In genomic region chr10:78041170-78042057, GRCh38 we compare ENCODE assay signal across 13 cellular contexts. TPM values are rescaled to one million over a fixed set of nuclear protein-coding genes. Genes with fewer than 3 reads are reported as not detected.
DNase-seq lines count a peak whose midpoint lies in the region; ATAC-seq and TF ChIP-seq lines count a peak whose summit lies in the region.
"Had no signal": no experiment of that assay in that cellular context is flagged by ENCODE, and none has a peak within 500 bp of the region (broad histone marks: within the 10 kb centered on the region; RNA-seq: fewer than 3 reads in every experiment).

No MANE protein-coding gene starts in this region.

- H4K20me1 ChIP-seq in H9 (ENCODE audit: control insufficient read depth, insufficient read depth, insufficient read length) = peaks cover 8% of the 10 kb centered on the region

- peak overlapping the region in 1 of 2 experiments; percentile 47; a peak in 3 of 5 replicates for H3K4me3 Mint-ChIP-seq in H9
- peak overlapping the region; percentile 15 for H3K4me3 Mint-ChIP-seq in activated T-helper 17 cell treated with anti-CD3 and anti-CD28 coated beads, Interleukin-2, amount 50 U/mL, for 72 hours
- H3K4me3 Mint-ChIP-seq in natural killer cell treated with Interleukin-12 subunit alpha and Interleukin-12 subunit beta and Interleukin-15 and Interleukin-18, amount 100 ng/mL, for 72 hours = peak overlapping the region; percentile 5

- no peak overlapping the region for H4K91ac ChIP-seq in H9 (ENCODE audit: insufficient read length, low read depth, low read length)

- peak overlapping the region; percentile 90 to 94 (median 94) for H3K27ac Mint-ChIP-seq in H9
- H3K27ac Mint-ChIP-seq in activated T-helper 17 cell treated with anti-CD3 and anti-CD28 coated beads, Interleukin-2, amount 50 U/mL, for 72 hours = peak overlapping the region; percentile 75
- peak overlapping the region; percentile 34 to 69 for H3K27ac Mint-ChIP-seq in natural killer cell treated with Interleukin-12 subunit alpha and Interleukin-12 subunit beta and Interleukin-15 and Interleukin-18, amount 100 ng/mL, for 72 hours

- H2BK12ac ChIP-seq in H9 (ENCODE audit: insufficient read length, low read depth, low read length) = no peak overlapping the region

- H2BK20ac ChIP-seq in H9 (ENCODE audit: low read depth, low read length, poor library complexity, severe bottlenecking) = no peak overlapping the region

- no CpG with 5 or more reads among the region's 5 CpGs for WGBS in H9 (ENCODE audit: extremely low coverage, insufficient read length, low lambda C conversion rate)

- H3K9me3 Mint-ChIP-seq in H9 = no peaks in the 10 kb centered on the region
- H3K9me3 Mint-ChIP-seq in activated T-helper 17 cell treated with anti-CD3 and anti-CD28 coated beads, Interleukin-2, amount 50 U/mL, for 72 hours = no peaks in the 10 kb centered on the region
- H3K9me3 Mint-ChIP-seq in natural killer cell treated with Interleukin-12 subunit alpha and Interleukin-12 subunit beta and Interleukin-15 and Interleukin-18, amount 100 ng/mL, for 72 hours = no peaks in the 10 kb centered on the region

- H3K27ac ChIP-seq in H9 (ENCODE audit: insufficient read length, low read depth, low read length) = peak overlapping the region; percentile 34
- H3K27ac ChIP-seq: ascending aorta, heart right ventricle had no signal

- no peak overlapping the region for H3K9ac ChIP-seq in H9 (ENCODE audit: extremely low read depth, insufficient read length, low read length)

- no peak overlapping the region for H2AK5ac ChIP-seq in H9 (ENCODE audit: insufficient read length, low read length)

- no peaks in the 10 kb centered on the region for H3K23me2 ChIP-seq in H9 (ENCODE audit: insufficient read length, low read depth, low read length, poor library complexity, severe bottlenecking)

- peaks cover 47 to 70% (median 60%) of the 10 kb centered on the region in 3 experiments for H3K36me3 Mint-ChIP-seq in H9 (ENCODE audit: insufficient read depth in 1 of 3, low read depth in 3 of 3)
- peaks cover 72% of the 10 kb centered on the region for H3K36me3 Mint-ChIP-seq in activated T-helper 17 cell treated with anti-CD3 and anti-CD28 coated beads, Interleukin-2, amount 50 U/mL, for 72 hours (ENCODE audit: low read depth)
- H3K36me3 Mint-ChIP-seq in natural killer cell treated with Interleukin-12 subunit alpha and Interleukin-12 subunit beta and Interleukin-15 and Interleukin-18, amount 100 ng/mL, for 72 hours = peaks cover 35% of the 10 kb centered on the region

- H3K4me1 Mint-ChIP-seq in H9 = peaks cover 64 to 66% of the 10 kb centered on the region in 2 experiments
- H3K4me1 Mint-ChIP-seq in activated T-helper 17 cell treated with anti-CD3 and anti-CD28 coated beads, Interleukin-2, amount 50 U/mL, for 72 hours = peaks cover 58% of the 10 kb centered on the region
- peaks cover 43 to 50% of the 10 kb centered on the region in 2 donors for H3K4me1 Mint-ChIP-seq in natural killer cell treated with Interleukin-12 subunit alpha and Interleukin-12 subunit beta and Interleukin-15 and Interleukin-18, amount 100 ng/mL, for 72 hours (ENCODE audit: low read depth in 2 of 2)

- H3K23ac ChIP-seq in H9 (ENCODE audit: insufficient read length, low read depth, low read length) = no peak overlapping the region

- H3K79me2 ChIP-seq in H9 (ENCODE audit: insufficient read depth, low read length) = peaks cover 4% of the 10 kb centered on the region; the same call in 1 of the 2 replicates

- H3K4me1 ChIP-seq in H9 (ENCODE audit: insufficient read depth, low read length) = peaks cover 2% of the 10 kb centered on the region; the same call in 1 of the 2 replicates
- H3K4me1 ChIP-seq: ascending aorta had no signal

- ATAC-seq in activated T-helper 17 cell treated with anti-CD3 and anti-CD28 coated beads, Interleukin-2, amount 50 U/mL, for 72 hours (replicated peaks) = no peak
- peak in 1 of 2 donors; percentile 37 for ATAC-seq in natural killer cell treated with Interleukin-12 subunit alpha and Interleukin-12 subunit beta and Interleukin-15 and Interleukin-18, amount 100 ng/mL, for 72 hours

- no peaks in the 10 kb centered on the region for H3K79me1 ChIP-seq in H9 (ENCODE audit: insufficient read depth, low read depth, low read length, poor library complexity, severe bottlenecking)

- no peak overlapping the region for H2AFZ ChIP-seq in H9 (ENCODE audit: low read length)

- H3K14ac ChIP-seq in H9 (ENCODE audit: insufficient read depth, low read length) = no peak overlapping the region

- no peaks in the 10 kb centered on the region; the same call in 1 of the 2 replicates for H3K27me3 Mint-ChIP-seq in H9 (ENCODE audit: low read depth)
- no peaks in the 10 kb centered on the region for H3K27me3 Mint-ChIP-seq in activated T-helper 17 cell treated with anti-CD3 and anti-CD28 coated beads, Interleukin-2, amount 50 U/mL, for 72 hours
- H3K27me3 Mint-ChIP-seq in natural killer cell treated with Interleukin-12 subunit alpha and Interleukin-12 subunit beta and Interleukin-15 and Interleukin-18, amount 100 ng/mL, for 72 hours = no peaks in the 10 kb centered on the region

- H3K9me3 ChIP-seq in H9 (ENCODE audit: control insufficient read depth, low read depth, low read length) = no peaks in the 10 kb centered on the region
- H3K9me3 ChIP-seq: ascending aorta, heart right ventricle had no signal

- H2BK120ac ChIP-seq in H9 (ENCODE audit: low read depth, low read length, poor library complexity, severe bottlenecking) = no peak overlapping the region

- H3K4ac ChIP-seq in H9 (ENCODE audit: low read depth, low read length) = no peak overlapping the region

- DNase-seq in DMS53 (lab: John Stamatoyannopoulos, UW) (peak; percentile 38), DMS53 treated with DMSO at 0.1 percent for 48 hours (lab: John Stamatoyannopoulos, UW; ENCODE audit: unreplicated experiment) (no peak), H9 (no peak), HuH-7 (ENCODE audit: low spot score) (no peak), SW 1271 (lab: John Stamatoyannopoulos, UW) (no peak), amygdala (lab: John Stamatoyannopoulos, UW) (no peak)
- no peak for DNase-seq in natural killer cell treated with Interleukin-12 subunit alpha and Interleukin-12 subunit beta and Interleukin-15 and Interleukin-18, amount 100 ng/mL, for 72 hours (ENCODE audit: low spot score)
- DNase-seq: activated CD4-positive, alpha-beta T cell treated with anti-CD3 and anti-CD28 coated beads for 1 hour; heart right ventricle; NCI-H345; RPMI8226 had no signal

- no peak overlapping the region for H3K18ac ChIP-seq in H9 (ENCODE audit: insufficient read length, low read depth, low read length)

- H2BK15ac ChIP-seq in H9 (ENCODE audit: low read depth, low read length) = no peak overlapping the region

- no peak overlapping the region for H3T11ph ChIP-seq in H9 (ENCODE audit: low read length)

- H3K27me3 ChIP-seq in H9 (ENCODE audit: insufficient read depth, low read length) = no peaks in the 10 kb centered on the region
- H3K27me3 ChIP-seq: ascending aorta, heart right ventricle had no signal

- no peak overlapping the region for H3K56ac ChIP-seq in H9 (ENCODE audit: insufficient read length, low read depth, low read length)

- no peak for TF ChIP-seq CTCF in H9 (conservative IDR thresholded peaks at IDR 0.05)

- no peak overlapping the region for H2BK5ac ChIP-seq in H9 (ENCODE audit: insufficient read length, low read length)

- H4K5ac ChIP-seq in H9 (ENCODE audit: insufficient read length, low read depth, low read length) = peak overlapping the region; percentile 73

- no peak overlapping the region for H4K8ac ChIP-seq in H9 (replicated peaks; ENCODE audit: insufficient read length, low read depth, low read length)

- no peak overlapping the region for H3K4me2 ChIP-seq in H9 (ENCODE audit: insufficient read depth, insufficient read length, low read length)

RNA-seq across cellular contexts. Expression of gene RPS24, which starts 7.8 kb away (rescaled TPM):
- total RNA-seq in H9 (2021) = 1,949 and 1,966 TPM in 2 replicates
- 1,000 to 10,000 TPM in 1 of 2 donors, 100 to 1,000 TPM in 1; 890 to 1,474 TPM for total RNA-seq in activated T-helper 17 cell treated with anti-CD3 and anti-CD28 coated beads, Interleukin-2, amount 50 U/mL, for 72 hours
- 1,000 to 10,000 TPM in 1 of 2 donors, 100 to 1,000 TPM in 1; 929 to 1,505 TPM for total RNA-seq in natural killer cell treated with Interleukin-12 subunit alpha and Interleukin-12 subunit beta and Interleukin-15 and Interleukin-18, amount 100 ng/mL, for 72 hours

RNA-seq across cellular contexts. Expression of gene POLR3A, which starts 12.1 kb away (rescaled TPM):
- 37.6 and 38.0 TPM in 2 replicates for total RNA-seq in H9 (2021)
- total RNA-seq in activated T-helper 17 cell treated with anti-CD3 and anti-CD28 coated beads, Interleukin-2, amount 50 U/mL, for 72 hours = 10 to 100 TPM; 16.0 to 24.2 TPM
- total RNA-seq in natural killer cell treated with Interleukin-12 subunit alpha and Interleukin-12 subunit beta and Interleukin-15 and Interleukin-18, amount 100 ng/mL, for 72 hours = 10 to 100 TPM; 33.7 to 45.3 TPM
